In genomic region chr5:113255579-113256210, GRCh38 we compare ENCODE assay signal across 27 cellular contexts.
DNase-seq lines count a peak whose midpoint lies in the region; ATAC-seq and TF ChIP-seq lines count a peak whose summit lies in the region.
"Had no signal": no experiment of that assay in that cellular context is flagged by ENCODE, and none has a peak within 500 bp of the region (broad histone marks: within the 10 kb centered on the region; RNA-seq: fewer than 3 reads in every experiment).

No MANE protein-coding gene starts in this region.

- intact Hi-C loops in left ventricle myocardium inferior (cut with micrococcal nuclease), result no loop called here
- intact Hi-C loops in Right ventricle myocardium superior (cut with DNase I), result loop anchor here (5.0 kb wide), 1 partner anchor 38 kb away; no protein-coding TSS in a partner anchor
- intact Hi-C loops in vagina (cut with DNase I), result loop anchor here (5.0 kb wide), 1 partner anchor 457 kb away; no protein-coding TSS in a partner anchor
- intact Hi-C loops in A673 (cut with micrococcal nuclease; ENCODE audit: unreplicated experiment), result no loop called here

- DNase-seq in left ventricle myocardium inferior, result no peak
- DNase-seq in Right ventricle myocardium superior, result no peak
- peak; percentile 26 for DNase-seq in astrocyte of the hippocampus (ENCODE audit: low read depth, low spot score)
- DNase-seq in mesendoderm, result no peak
- no peak for DNase-seq in vagina (ENCODE audit: extremely low spot score in 2 of 2)
- no peak for DNase-seq in A673 (ENCODE audit: low spot score)
- no peak for DNase-seq in putamen (ENCODE audit: low spot score)
- DNase-seq: activated CD4-positive, alpha-beta T cell treated with anti-CD3 and anti-CD28 coated beads, Interleukin-2, amount 10 ng/mL, durations not matched to agents 24 days and 14 days; activated naive CD4-positive, alpha-beta T cell treated with Interleukin-2 at 50 U/mL for 16 hours; AML-193; amniotic stem cell; CD4-positive, alpha-beta memory T cell; colonic mucosa; effector CD8-positive, alpha-beta T cell; EL; GM23248; Karpas-422; NCI-H1436; NCI-H2081 treated with DMSO at 0.1 percent for 48 hours; NCI-H226; NCI-H82; spleen; substantia nigra; WERI-Rb-1 had no signal

- H3K79me1 ChIP-seq in mesendoderm (ENCODE audit: low read length), result peaks cover 21% of the 10 kb centered on the region

- H3K4ac ChIP-seq in mesendoderm (ENCODE audit: low read depth, low read length), result no peak overlapping the region

- H3K9ac ChIP-seq in mesendoderm (ENCODE audit: low read length), result no peak overlapping the region
- H3K9ac ChIP-seq: GM23248 had no signal

- H3K4me2 ChIP-seq in mesendoderm (ENCODE audit: low read length), result no peak overlapping the region

- POLR2A ChIA-PET in A673 (lab: Charles Lee; ENCODE audit: low non-redundant PET), result no interaction called here

- H3K36me3 ChIP-seq in left ventricle myocardium inferior (no peaks in the 10 kb centered on the region), mesendoderm (ENCODE audit: control insufficient read depth, insufficient read depth, low read length) (no peaks in the 10 kb centered on the region), vagina (no peaks in the 10 kb centered on the region), A673 (ENCODE audit: insufficient read depth, low read length, poor library complexity, severe bottlenecking) (no peaks in the 10 kb centered on the region)
- H3K36me3 ChIP-seq: colonic mucosa, spleen had no signal

- H3K18ac ChIP-seq in mesendoderm (ENCODE audit: low read length), result peak overlapping the region; percentile 46

- H3K27ac ChIP-seq in left ventricle myocardium inferior (replicated peaks) (peak overlapping the region; percentile 54), mesendoderm (ENCODE audit: low read depth, low read length) (no peak overlapping the region), vagina (peak overlapping the region; percentile 64), A673 (ENCODE audit: low read depth, low read length, poor library complexity, severe bottlenecking) (no peak overlapping the region)
- H3K27ac ChIP-seq: colonic mucosa, epithelial cell of prostate, GM23248, WERI-Rb-1 had no signal

- H4K5ac ChIP-seq in mesendoderm (ENCODE audit: low read length), result no peak overlapping the region

- WGBS in mesendoderm (ENCODE audit: extremely low coverage, insufficient coverage, low lambda C conversion rate), result 100% methylated on average over 1 of the region's 5 CpGs

- H3K23ac ChIP-seq in mesendoderm (ENCODE audit: low read length), result no peak overlapping the region

- no TSS peak for BruUV-seq in A673 (replicated peaks; lab: Mats Ljungman, UMichigan)

- no peak overlapping the region for H4K8ac ChIP-seq in mesendoderm (ENCODE audit: low read depth, low read length)

- no peak overlapping the region for H3K4me3 ChIP-seq in left ventricle myocardium inferior
- no peak overlapping the region for H3K4me3 ChIP-seq in mesendoderm (ENCODE audit: low read length)
- H3K4me3 ChIP-seq in vagina, result no peak overlapping the region
- no peak overlapping the region for H3K4me3 ChIP-seq in A673 (ENCODE audit: low read depth, low read length, poor library complexity, severe bottlenecking)
- H3K4me3 ChIP-seq: colonic mucosa, GM12878, GM23248, spleen had no signal

- H2BK120ac ChIP-seq in mesendoderm (ENCODE audit: low read depth, low read length), result peak overlapping the region; percentile 69

- H3K4me1 ChIP-seq in left ventricle myocardium inferior (peaks cover 62% of the 10 kb centered on the region), mesendoderm (ENCODE audit: control insufficient read depth, low read depth, low read length) (peaks cover 13% of the 10 kb centered on the region), vagina (peaks cover 35% of the 10 kb centered on the region), A673 (ENCODE audit: insufficient read depth, low read length, poor library complexity, severe bottlenecking) (no peaks in the 10 kb centered on the region)
- H3K4me1 ChIP-seq: colonic mucosa had no signal

- H3K9me3 ChIP-seq in left ventricle myocardium inferior (replicated peaks), result no peaks in the 10 kb centered on the region
- H3K9me3 ChIP-seq in vagina, result no peaks in the 10 kb centered on the region
- no peaks in the 10 kb centered on the region for H3K9me3 ChIP-seq in A673 (ENCODE audit: low read depth, low read length, poor library complexity, severe bottlenecking)
- H3K9me3 ChIP-seq: colonic mucosa, spleen had no signal

- no peak for ATAC-seq in Right ventricle myocardium superior (ENCODE audit: poor library complexity)
- ATAC-seq in GM21360 (IDR thresholded peaks at IDR 0.05; ENCODE audit: unreplicated experiment), result no peak
- ATAC-seq: GM12878 had no signal

- no peaks in the 10 kb centered on the region for H3K27me3 ChIP-seq in left ventricle myocardium inferior (ENCODE audit: low read depth)
- no peaks in the 10 kb centered on the region for H3K27me3 ChIP-seq in mesendoderm (ENCODE audit: insufficient read depth, low read length, poor library complexity)
- no peaks in the 10 kb centered on the region for H3K27me3 ChIP-seq in vagina
- no peaks in the 10 kb centered on the region for H3K27me3 ChIP-seq in A673 (replicated peaks; ENCODE audit: insufficient read depth, low read depth, low read length, poor library complexity)
- H3K27me3 ChIP-seq: colonic mucosa, spleen had no signal

- H2BK5ac ChIP-seq in mesendoderm (ENCODE audit: low read length), result no peak overlapping the region

- peaks cover 36% of the 10 kb centered on the region for H3K79me2 ChIP-seq in mesendoderm (ENCODE audit: control insufficient read depth, insufficient read depth, low read length)

- no peak overlapping the region for H3K56ac ChIP-seq in mesendoderm (ENCODE audit: low read length)

- TF ChIP-seq POLR2A in vagina (IDR thresholded peaks at IDR 0.05), result no peak

- CTCF ChIA-PET in A673 (lab: Charles Lee), result no interaction called here

- no peak for TF ChIP-seq CTCF in left ventricle myocardium inferior (IDR thresholded peaks at IDR 0.05; ENCODE audit: borderline replicate concordance)
- no peak for TF ChIP-seq CTCF in vagina (IDR thresholded peaks at IDR 0.05)
- no peak for TF ChIP-seq CTCF in A673 (conservative IDR thresholded peaks at IDR 0.05; ENCODE audit: low read depth, low read length)

- H2BK15ac ChIP-seq in mesendoderm (replicated peaks; ENCODE audit: low read depth), result no peak overlapping the region

- no peak overlapping the region for H2AK5ac ChIP-seq in mesendoderm (ENCODE audit: low read length)

Comparison
In these comparisons a context has a peak if more than half of its experiments do, and no peak if none do; other contexts are left out.
1. intact Hi-C loops: an anchor here in Right ventricle myocardium superior (5.0 kb wide) and vagina (5.0 kb wide); none called in left ventricle myocardium inferior and A673.
2. H3K27ac ChIP-seq: peak in left ventricle myocardium inferior (single experiment) and vagina (single experiment); none in mesendoderm (single experiment) and A673 (single experiment).